ENCODE assay signal across 1 cellular context in genomic region chr2:149224458-149224857, GRCh38.
A peak's percentile ranks its signal among the peaks of the same experiment; 100 is the strongest.
TF ChIP-seq lines count a peak whose summit lies in the region.

No MANE protein-coding gene starts in this region.

TF ChIP-seq in HEK293, 187 proteins besides CTCF, POLR2A, EP300 and RAD21 (continued from another document):
- TF ChIP-seq ZBTB17 (tag by site-specific recombination; IDR thresholded peaks at IDR 0.05) = peak; percentile 53; the same call in 1 of the 2 replicates
